8 cellular contexts compared by ENCODE assay signal in genomic region chr3:52231502-52232278, GRCh38. TPM values are rescaled to one million over a fixed set of nuclear protein-coding genes. Genes with fewer than 3 reads are reported as not detected.
DNase-seq lines count a peak whose midpoint lies in the region; ATAC-seq and TF ChIP-seq lines count a peak whose summit lies in the region.

No MANE protein-coding gene starts in this region.

- H3K4me3 ChIP-seq in epithelial cell of proximal tubule (ENCODE audit: low read depth, low read length) = no peak overlapping the region
- peak overlapping the region in 1 of 2 experiments; percentile 3 for H3K4me3 ChIP-seq in neutrophil (ENCODE audit: low read depth in 1 of 2, low read length in 1 of 2)

- H3K9me3 ChIP-seq in neutrophil = no peaks in the 10 kb centered on the region

- H3K4me1 ChIP-seq in neutrophil (ENCODE audit: control insufficient read depth in 1 of 2, insufficient read depth in 1 of 2, low read depth in 1 of 2, low read length in 1 of 2) = peaks cover 34 to 40% of the 10 kb centered on the region in 2 experiments

- H3K27ac ChIP-seq in neutrophil (peak overlapping the region; percentile 52), temporal lobe (ENCODE audit: low read depth, low read length) (peak overlapping the region; percentile 5)

- peak; percentile 28 for ATAC-seq in GM19468 (IDR thresholded peaks at IDR 0.05; ENCODE audit: extremely low read depth, unreplicated experiment)

- peak; percentile 68 for DNase-seq in AG08395 (ENCODE audit: low spot score)
- peak; percentile 25 for DNase-seq in NK-92 treated with Interleukin-12 subunit alpha and Interleukin-12 subunit beta, amount 100 ng/mL, for 24 hours (lab: John Stamatoyannopoulos, UW)
- DNase-seq in activated CD8-positive, alpha-beta memory T cell treated with anti-CD3 and anti-CD28 coated beads, Interleukin-2, amount 50 U/mL, for 1 hour (ENCODE audit: extremely low read depth) = peak; percentile 68
- DNase-seq in epithelial cell of proximal tubule (ENCODE audit: low read depth) = no peak
- DNase-seq in SIG-M5 treated with dmso at 0.1 percent for 504 hours (lab: John Stamatoyannopoulos, UW; ENCODE audit: unreplicated experiment) = no peak

- peaks cover 91% of the 10 kb centered on the region for H3K36me3 ChIP-seq in neutrophil

- TF ChIP-seq CTCF in epithelial cell of proximal tubule (conservative IDR thresholded peaks at IDR 0.05; ENCODE audit: low read depth, low read length) (peak; percentile 88), neutrophil (IDR thresholded peaks at IDR 0.05) (peak; percentile 94)

- no peaks in the 10 kb centered on the region for H3K27me3 ChIP-seq in neutrophil

RNA-seq across cellular contexts. Expression of gene TLR9, which starts 6.2 kb away (rescaled TPM):
- total RNA-seq in epithelial cell of proximal tubule (not detected in 2 replicates), temporal lobe (not detected)

RNA-seq across cellular contexts. Expression of gene TWF2, which starts 7.3 kb away (rescaled TPM):
- 154 and 189 TPM in 2 replicates for total RNA-seq in epithelial cell of proximal tubule
- 17.2 TPM for total RNA-seq in temporal lobe

RNA-seq across cellular contexts. Expression of gene PPM1M, which starts 13.9 kb away (rescaled TPM):
- total RNA-seq in epithelial cell of proximal tubule (6.9 and 8.9 TPM in 2 replicates), temporal lobe (6.9 TPM)

RNA-seq across cellular contexts. Expression of gene ALAS1, which starts 33.7 kb away (rescaled TPM):
- 56.3 and 71.5 TPM in 2 replicates for total RNA-seq in epithelial cell of proximal tubule
- total RNA-seq in temporal lobe = 29.0 TPM

RNA-seq across cellular contexts. Expression of gene WDR82, which starts 46.8 kb away (rescaled TPM):
- total RNA-seq in epithelial cell of proximal tubule (38.4 and 61.6 TPM in 2 replicates), temporal lobe (135 TPM)

Comparison
In these comparisons a context has a peak if more than half of its experiments do, and no peak if none do; other contexts are left out.
1. DNase-seq: peak in AG08395 (single experiment), NK-92 treated with Interleukin-12 subunit alpha and Interleukin-12 subunit beta, amount 100 ng/mL, for 24 hours (single experiment) and activated CD8-positive, alpha-beta memory T cell treated with anti-CD3 and anti-CD28 coated beads, Interleukin-2, amount 50 U/mL, for 1 hour (single experiment); none in epithelial cell of proximal tubule (single experiment) and SIG-M5 treated with dmso at 0.1 percent for 504 hours (single experiment).